In the genomic region with DNA sequence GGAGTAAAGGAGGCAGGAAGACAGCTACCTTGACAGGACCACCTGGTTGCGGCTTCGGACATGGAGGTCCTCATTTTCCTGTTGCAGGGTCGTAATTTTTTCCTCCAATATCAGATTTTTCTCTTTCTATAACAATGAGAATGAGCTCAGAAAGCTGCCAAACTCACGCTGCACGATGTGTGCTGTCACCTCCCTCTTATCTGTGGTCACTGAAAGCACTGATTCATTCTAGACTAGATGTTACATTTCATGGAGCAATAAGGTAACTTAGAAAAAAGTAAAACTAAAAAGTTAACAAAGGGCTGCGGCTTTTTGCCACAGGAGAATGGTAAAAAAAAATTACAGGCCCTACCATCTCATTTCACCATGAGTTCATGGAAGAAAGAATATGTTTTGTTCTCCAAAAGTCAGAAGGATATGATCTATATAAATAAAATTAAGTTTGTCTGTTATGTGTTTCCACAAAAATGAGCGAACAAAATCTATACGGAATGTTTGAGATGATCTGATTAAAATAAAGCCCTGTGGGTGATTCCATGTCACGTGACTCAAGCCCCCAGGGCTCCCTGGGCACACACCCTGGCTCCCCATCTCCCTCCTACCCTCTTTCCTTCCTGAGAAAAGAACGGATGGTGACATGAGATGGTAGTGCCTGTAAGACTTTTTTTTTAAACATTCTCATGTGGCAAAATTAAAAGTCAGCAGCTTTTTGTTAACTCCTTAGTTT, we compare ENCODE assay signal across 12 cellular contexts.
"Had no signal": no experiment of that assay in that cellular context is flagged by ENCODE, and none has a peak within 500 bp of the region (broad histone marks: within the 10 kb centered on the region; RNA-seq: fewer than 3 reads in every experiment).

No MANE protein-coding gene starts in this region.

- H3K27ac Mint-ChIP-seq: mesothelial cell of epicardium had no signal

- H3K27ac ChIP-seq: right atrium auricular region, SJSA1, skin epidermis, tibial nerve, VCaP had no signal

- H3K36me3 ChIP-seq: SJSA1 had no signal

- H3K4me1 ChIP-seq: right atrium auricular region, SJSA1, tibial nerve had no signal

- DNase-seq: activated naive CD4-positive, alpha-beta T cell treated with Interleukin-2 at 50 U/mL for 16 hours; caudate nucleus; cortex of kidney; effector memory CD4-positive, alpha-beta T cell; hypothalamus; stimulated activated CD4-positive, alpha-beta T cell treated with anti-CD3 and anti-CD28 coated beads, Interleukin-4, amount 100 ng/mL, for 4 hours had no signal

- H3K4me3 Mint-ChIP-seq: mesothelial cell of epicardium had no signal

- H3K4me3 ChIP-seq: right atrium auricular region, SJSA1, skin epidermis, tibial nerve had no signal

- H3K27me3 ChIP-seq: right atrium auricular region, SJSA1, tibial nerve had no signal
